9 cellular contexts compared by ENCODE assay signal in the genomic region with DNA sequence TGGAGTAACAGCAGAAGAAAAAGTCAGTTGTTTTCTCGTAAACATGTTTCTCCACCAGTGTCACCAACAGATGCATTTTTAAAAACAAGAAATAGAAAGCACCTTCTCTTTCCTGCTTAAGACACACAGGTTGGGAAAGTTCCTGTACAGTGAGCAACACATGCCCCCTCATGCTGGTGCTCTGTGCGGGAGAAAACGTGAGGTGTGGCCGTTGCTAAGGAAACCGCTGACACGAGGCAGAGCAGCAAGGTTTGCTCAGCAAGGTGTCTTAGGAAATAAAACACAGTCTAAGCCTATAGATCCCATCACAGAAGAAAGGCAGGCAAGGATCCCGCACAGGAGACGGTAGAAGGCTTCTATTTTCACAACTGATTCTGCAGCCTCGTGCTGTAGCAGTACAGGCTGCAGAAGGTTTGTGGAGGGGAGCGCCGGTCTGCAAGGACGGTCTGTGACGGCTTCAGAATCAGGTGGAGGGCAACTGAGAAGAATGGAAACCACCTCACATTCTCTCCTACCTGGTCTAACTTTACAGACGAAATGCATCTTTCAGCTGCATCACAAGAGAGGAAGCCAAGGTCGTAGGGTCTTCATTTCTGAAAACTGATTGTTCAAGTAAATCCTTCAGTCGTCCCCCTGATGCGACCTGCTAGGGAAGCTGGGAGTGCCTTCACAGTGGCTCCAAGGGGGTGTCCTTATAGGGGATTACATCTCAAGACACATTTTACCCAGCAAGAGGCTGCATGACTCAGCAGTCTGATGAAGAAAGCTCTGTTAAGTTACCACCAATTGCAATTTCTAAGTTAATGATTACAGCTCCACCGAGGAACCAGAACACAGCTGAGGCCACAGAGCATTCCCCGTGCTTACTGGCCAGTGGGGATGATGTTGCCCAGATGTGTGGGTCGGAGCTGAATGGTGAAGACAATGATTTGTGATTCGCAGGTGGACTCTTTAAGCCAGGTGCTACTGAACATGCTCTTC.
DNase-seq lines count a peak whose midpoint lies in the region; ATAC-seq and TF ChIP-seq lines count a peak whose summit lies in the region.
"Had no signal": no experiment of that assay in that cellular context is flagged by ENCODE, and none has a peak within 500 bp of the region (broad histone marks: within the 10 kb centered on the region; RNA-seq: fewer than 3 reads in every experiment).

No MANE protein-coding gene starts in this region.

- no peak overlapping the region for H3K4me3 ChIP-seq in ovary
- H3K4me3 ChIP-seq: lung had no signal

- intact Hi-C loops in activated B cell treated with CpG ODN at 0.5 μM for 24 hours (cut with micrococcal nuclease), result no loop called here
- intact Hi-C loops in ovary (cut with DNase I), result no loop called here

- DNase-seq in NCI-H748 (lab: John Stamatoyannopoulos, UW; ENCODE audit: unreplicated experiment) (peak; percentile 57), NCI-H748 treated with DMSO at 0.1 percent for 48 hours (lab: John Stamatoyannopoulos, UW) (no peak), activated B cell treated with CpG ODN at 0.5 μM for 24 hours (no peak), foreskin keratinocyte (no peak), ovary (no peak)
- no peak for DNase-seq in stimulated activated naive B cell treated with anti-CD40 and anti-IgM and Interleukin-4, amounts not matched to agents 10 μg/mL and 1 μg/mL and 100 μg/mL, for 72 hours

- H3K27ac ChIP-seq in foreskin keratinocyte (no peak overlapping the region), ovary (no peak overlapping the region)

- H3K4me1 Mint-ChIP-seq in activated B cell treated with CpG ODN at 0.5 μM for 24 hours, result peaks cover 3% of the 10 kb centered on the region
- peaks cover 14 to 27% of the 10 kb centered on the region in 2 donors for H3K4me1 Mint-ChIP-seq in stimulated activated naive B cell treated with anti-CD40 and anti-IgM and Interleukin-4, amounts not matched to agents 10 μg/mL and 1 μg/mL and 100 μg/mL, for 72 hours

- no peak for TF ChIP-seq CTCF in activated B cell treated with CpG ODN at 0.5 μM for 24 hours (IDR thresholded peaks at IDR 0.05)
- no peak for TF ChIP-seq CTCF in foreskin keratinocyte (conservative IDR thresholded peaks at IDR 0.05)
- no peak for TF ChIP-seq CTCF in ovary (IDR thresholded peaks at IDR 0.05)

- H3K4me3 Mint-ChIP-seq in activated B cell treated with CpG ODN at 0.5 μM for 24 hours, result no peak overlapping the region
- no peak overlapping the region for H3K4me3 Mint-ChIP-seq in stimulated activated naive B cell treated with anti-CD40 and anti-IgM and Interleukin-4, amounts not matched to agents 10 μg/mL and 1 μg/mL and 100 μg/mL, for 72 hours

- no peaks in the 10 kb centered on the region for H3K27me3 Mint-ChIP-seq in activated B cell treated with CpG ODN at 0.5 μM for 24 hours
- H3K27me3 Mint-ChIP-seq in stimulated activated naive B cell treated with anti-CD40 and anti-IgM and Interleukin-4, amounts not matched to agents 10 μg/mL and 1 μg/mL and 100 μg/mL, for 72 hours, result no peaks in the 10 kb centered on the region

- H3K27me3 ChIP-seq in foreskin keratinocyte (no peaks in the 10 kb centered on the region), ovary (no peaks in the 10 kb centered on the region)

- CTCF ChIA-PET in activated B cell treated with CpG ODN at 0.5 μM for 24 hours (lab: Charles Lee), result interaction anchor here (1.1 to 1.9 kb wide), 5 partner anchors 9 to 156 kb away, joined by 3 to 14 read pairs (median 4); no protein-coding TSS in a partner anchor

- H3K27ac Mint-ChIP-seq in activated B cell treated with CpG ODN at 0.5 μM for 24 hours, result peak overlapping the region; percentile 38
- H3K27ac Mint-ChIP-seq in stimulated activated naive B cell treated with anti-CD40 and anti-IgM and Interleukin-4, amounts not matched to agents 10 μg/mL and 1 μg/mL and 100 μg/mL, for 72 hours, result peak overlapping the region; percentile 84

- 76 to 77% (median 77%) methylated on average over 21 of the region's 21 CpGs for WGBS in ovary, 3 donors

- H3K36me3 Mint-ChIP-seq in activated B cell treated with CpG ODN at 0.5 μM for 24 hours (ENCODE audit: low read depth), result peaks cover 85% of the 10 kb centered on the region
- H3K36me3 Mint-ChIP-seq in stimulated activated naive B cell treated with anti-CD40 and anti-IgM and Interleukin-4, amounts not matched to agents 10 μg/mL and 1 μg/mL and 100 μg/mL, for 72 hours, result peaks cover 32 to 62% of the 10 kb centered on the region in 2 donors

- H3K36me3 ChIP-seq in ovary, result no peaks in the 10 kb centered on the region

- H3K9me3 Mint-ChIP-seq in activated B cell treated with CpG ODN at 0.5 μM for 24 hours, result no peaks in the 10 kb centered on the region
- H3K9me3 Mint-ChIP-seq in stimulated activated naive B cell treated with anti-CD40 and anti-IgM and Interleukin-4, amounts not matched to agents 10 μg/mL and 1 μg/mL and 100 μg/mL, for 72 hours, result no peaks in the 10 kb centered on the region

- POLR2A ChIA-PET in activated B cell treated with CpG ODN at 0.5 μM for 24 hours (lab: Charles Lee), result interaction anchor here (0.6 to 1.2 kb wide), 2 partner anchors 76 to 157 kb away, joined by 3 to 4 read pairs; no protein-coding TSS in a partner anchor

- H3K4me1 ChIP-seq in foreskin keratinocyte, result peaks cover 39% of the 10 kb centered on the region
- H3K4me1 ChIP-seq in ovary (ENCODE audit: insufficient read depth), result peaks cover 5% of the 10 kb centered on the region

- TF ChIP-seq EP300 in ovary (IDR thresholded peaks at IDR 0.05), result no peak

- H3K9me3 ChIP-seq in ovary, result no peaks in the 10 kb centered on the region

- TF ChIP-seq POLR2A in ovary (IDR thresholded peaks at IDR 0.05), result no peak

- ATAC-seq in activated B cell treated with CpG ODN at 0.5 μM for 24 hours (ENCODE audit: low read depth), result no peak
- peak; percentile 55 for ATAC-seq in foreskin keratinocyte
- ATAC-seq in stimulated activated naive B cell treated with anti-CD40 and anti-IgM and Interleukin-4, amounts not matched to agents 10 μg/mL and 1 μg/mL and 100 μg/mL, for 72 hours (replicated peaks), result no peak
- ATAC-seq in HG03196 (IDR thresholded peaks at IDR 0.05; ENCODE audit: unreplicated experiment), result no peak
- ATAC-seq in GM21717 (IDR thresholded peaks at IDR 0.05; ENCODE audit: unreplicated experiment), result no peak
